In the genomic region with DNA sequence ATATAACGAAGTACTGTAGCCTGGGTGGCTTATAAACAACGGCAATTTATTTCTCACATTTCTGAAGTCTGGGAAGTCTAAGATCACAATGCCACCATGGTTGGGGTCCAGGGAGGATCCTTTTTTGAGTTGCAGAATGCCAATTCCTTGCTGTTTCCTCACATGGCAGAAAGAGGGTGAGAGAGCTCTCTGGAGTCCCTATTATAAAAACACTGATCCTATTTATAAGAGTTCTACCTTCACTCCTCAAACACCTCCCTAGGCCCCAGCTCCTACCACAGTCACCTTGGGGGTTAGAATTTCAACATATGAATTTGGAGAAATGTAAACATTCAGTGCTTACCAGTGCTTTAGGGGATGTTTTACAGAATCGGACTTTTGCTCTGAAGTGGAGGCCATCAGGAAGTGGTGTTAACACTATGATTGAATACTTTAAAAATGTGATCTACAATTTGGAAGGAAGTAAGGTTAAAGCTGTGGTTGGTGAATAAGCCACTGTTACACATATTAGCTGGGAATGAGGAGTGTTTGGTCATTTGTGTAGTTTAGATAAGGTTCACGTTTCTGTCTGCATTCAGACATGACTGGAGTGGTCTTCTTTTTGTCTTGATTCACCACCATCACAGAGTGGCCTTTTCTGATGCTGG, we compare ENCODE assay signal across 14 cellular contexts.
DNase-seq lines count a peak whose midpoint lies in the region; ATAC-seq and TF ChIP-seq lines count a peak whose summit lies in the region.
"Had no signal": no experiment of that assay in that cellular context is flagged by ENCODE, and none has a peak within 500 bp of the region (broad histone marks: within the 10 kb centered on the region; RNA-seq: fewer than 3 reads in every experiment).

No MANE protein-coding gene starts in this region.

- in situ Hi-C loops in Caki2 (cut with HindIII; ENCODE audit: low pct_unique_long_range_greater_than_20kb, low sequenced_read_pairs): no loop called here

- DNase-seq in Caki2 (ENCODE audit: low read depth): peak; percentile 69
- DNase-seq in LHCN-M2 (ENCODE audit: low read depth): peak; percentile 88
- peak; percentile 18 for DNase-seq in dedifferentiated amniotic fluid mesenchymal stem cell (ENCODE audit: extremely low spot score)
- DNase-seq in mucosa of descending colon: no peak
- no peak for DNase-seq in NCI-H748 treated with DMSO at 0.1 percent for 48 hours (lab: John Stamatoyannopoulos, UW)
- no peak for DNase-seq in lower lobe of right lung
- no peak for DNase-seq in NCI-H2171 (lab: John Stamatoyannopoulos, UW)
- DNase-seq: activated T-cell treated with anti-CD3 and anti-CD28 coated beads for 4 hours; cortex of kidney; DND-41; NCI-H345; stimulated activated CD4-positive, alpha-beta T cell treated with anti-CD3 and anti-CD28 coated beads, Interleukin-12 subunit alpha, Interleukin-12 subunit beta, amount 100 ng/mL, for 4 hours; T-cell had no signal

- H3K4me3 ChIP-seq in mucosa of descending colon (no peak overlapping the region), lower lobe of right lung (no peak overlapping the region)

- no peaks in the 10 kb centered on the region for H3K27me3 ChIP-seq in lower lobe of right lung (ENCODE audit: low read depth)

- intact Hi-C loops in mucosa of descending colon (cut with DNase I, micrococcal nuclease) (loop anchor here in 1 of 2 donors (10.0 kb wide), 1 partner anchor 176 kb away; no protein-coding TSS in a partner anchor), lower lobe of right lung (cut with DNase I) (no loop called here)

- H3K36me3 ChIP-seq in mucosa of descending colon (ENCODE audit: low read depth) (no peaks in the 10 kb centered on the region), lower lobe of right lung (no peaks in the 10 kb centered on the region)

- no peaks in the 10 kb centered on the region for H3K4me1 ChIP-seq in mucosa of descending colon (ENCODE audit: low read depth)
- H3K4me1 ChIP-seq in lower lobe of right lung: no peaks in the 10 kb centered on the region

- ATAC-seq in mucosa of descending colon (peak; percentile 14), lower lobe of right lung (no peak), GM21737 (IDR thresholded peaks at IDR 0.05; ENCODE audit: unreplicated experiment) (no peak)
- ATAC-seq: T-cell had no signal

- no peak overlapping the region for H3K27ac ChIP-seq in lower lobe of right lung

- TF ChIP-seq CTCF in mucosa of descending colon (IDR thresholded peaks at IDR 0.05) (no peak), lower lobe of right lung (IDR thresholded peaks at IDR 0.05) (no peak)

- H3K9me3 ChIP-seq in mucosa of descending colon: no peaks in the 10 kb centered on the region
- H3K9me3 ChIP-seq in lower lobe of right lung: no peaks in the 10 kb centered on the region

Comparison
In these comparisons a context has a peak if more than half of its experiments do, and no peak if none do; other contexts are left out.
1. DNase-seq: peak in Caki2 (single experiment), LHCN-M2 (single experiment) and dedifferentiated amniotic fluid mesenchymal stem cell (single experiment); none in mucosa of descending colon (0 of 3), NCI-H748 treated with DMSO at 0.1 percent for 48 hours (single experiment), lower lobe of right lung (single experiment) and NCI-H2171 (single experiment).